Comparison of ENCODE assay signal across 6 cellular contexts in genomic region chr10:89444859-89445258, GRCh38. TPM values are rescaled to one million over a fixed set of nuclear protein-coding genes. Genes with fewer than 3 reads are reported as not detected.
DNase-seq lines count a peak whose midpoint lies in the region; ATAC-seq, FAIRE-seq and TF ChIP-seq lines count a peak whose summit lies in the region.
"Not testable (repeated sequence)": the region's sequence is repeated elsewhere in the genome, so short reads cannot be mapped to it uniquely, and the experiment has no call there.

No MANE protein-coding gene starts in this region.

- H3K4me2 ChIP-seq in A549 (peak overlapping the region; percentile 26; the same call in 1 of the 3 replicates), HepG2 (ENCODE audit: low read depth, low read length) (peak overlapping the region; percentile 46)

- not testable (repeated sequence) for H3K79me2 ChIP-seq in HepG2 (ENCODE audit: insufficient read depth, low read length)

- not testable (repeated sequence) for H3K9ac ChIP-seq in kidney (ENCODE audit: low read length in 2 of 2); HepG2 (ENCODE audit: insufficient read depth, low read depth, low read length)

- DNase-seq in A172 (ENCODE audit: low spot score) = peak; percentile 32
- DNase-seq in A549 (ENCODE audit: low read depth in 1 of 2, low spot score in 1 of 2) = not testable (repeated sequence)
- peak; percentile 44 for DNase-seq in NCI-H69 (lab: John Stamatoyannopoulos, UW)
- peak; percentile 57 for DNase-seq in kidney
- DNase-seq in HepG2 (ENCODE audit: low spot score) = peak; percentile 19

- H4K20me1 ChIP-seq in HepG2 (ENCODE audit: insufficient read depth, low read length) = not testable (repeated sequence)

- H3K27ac ChIP-seq in A549; kidney (ENCODE audit: low read depth in 2 of 2, low read length in 2 of 2); HepG2 (ENCODE audit: extremely low read length, insufficient read depth, low read length): not testable (repeated sequence)
- peak overlapping the region; percentile 19; the same call in 1 of the 2 replicates for H3K27ac ChIP-seq in C4-2B

- POLR2A ChIA-PET in A549 (lab: Yijun Ruan, JAX) = not testable (repeated sequence)
- POLR2A ChIA-PET in HepG2 (lab: Yijun Ruan, JAX) = interaction anchor here (1.0 kb wide), 1 partner anchor 201 kb away, joined by 3 read pairs; no protein-coding TSS in a partner anchor

- not testable (repeated sequence) for BruUV-seq in HepG2 (replicated peaks; lab: Mats Ljungman, UMichigan)

- not testable (repeated sequence) for H2AFZ ChIP-seq in HepG2 (ENCODE audit: low read length)

- in situ Hi-C loops in HepG2 (cut with HindIII; ENCODE audit: extremely low pct_ligation_motif_present, low pct_unique_long_range_greater_than_20kb) = not testable (repeated sequence)

- not testable (repeated sequence) for H3K4me1 ChIP-seq in A549; kidney (ENCODE audit: control insufficient read depth in 1 of 2, insufficient read depth in 1 of 2, low read depth in 1 of 2, low read length in 2 of 2)
- H3K4me1 ChIP-seq in HepG2 (ENCODE audit: insufficient read depth, low read length) = peaks cover 13% of the 10 kb centered on the region

- TF ChIP-seq CTCF in A549 (IDR thresholded peaks at IDR 0.05); C4-2B (conservative IDR thresholded peaks at IDR 0.05); kidney (IDR thresholded peaks at IDR 0.05; ENCODE audit: borderline replicate concordance, extremely low read depth, insufficient read depth); HepG2 (CRISPR knock-in tag; IDR thresholded peaks at IDR 0.05): not testable (repeated sequence)

- FAIRE-seq in A549 (lab: Jason Lieb, UNC); kidney (lab: Jason Lieb, UNC): not testable (repeated sequence)
- FAIRE-seq in HepG2 (lab: Jason Lieb, UNC) = peak; percentile 4

- ATAC-seq in A549 = not testable (repeated sequence)
- ATAC-seq in HepG2 = peak; percentile 73

- H3K36me3 ChIP-seq in kidney (ENCODE audit: control insufficient read depth in 1 of 2, insufficient read depth in 2 of 2, low read length in 2 of 2) = peaks cover 0 to 24% of the 10 kb centered on the region in 2 donors
- H3K36me3 ChIP-seq in HepG2 (replicated peaks in 1 of 2; ENCODE audit: control insufficient read depth in 1 of 2, insufficient read depth in 2 of 2, low read length in 2 of 2) = not testable (repeated sequence)

- not testable (repeated sequence) for TF ChIP-seq POLR2A in A549 (IDR thresholded peaks at IDR 0.05; ENCODE audit: low read length); HepG2 (IDR thresholded peaks at IDR 0.05; ENCODE audit: insufficient read depth in 1 of 2, low read depth in 2 of 2, low read length in 2 of 2)

- 51% methylated on average over 2 of the region's 7 CpGs for WGBS in A549 (ENCODE audit: missing lambda C conversion rate)
- WGBS in HepG2 (ENCODE audit: low lambda C conversion rate) = 2% methylated on average over 6 of the region's 7 CpGs

- not testable (repeated sequence) for TF ChIP-seq EP300 in A549 (IDR thresholded peaks at IDR 0.05); HepG2 (IDR thresholded peaks at IDR 0.05; ENCODE audit: low read depth in 2 of 2, low read length in 2 of 2); HepG2 (CRISPR knock-in tag; IDR thresholded peaks at IDR 0.05; ENCODE audit: borderline replicate concordance)

- not testable (repeated sequence) for H3K27me3 ChIP-seq in HepG2 (ENCODE audit: control insufficient read depth in 1 of 2, insufficient read depth in 2 of 2, low read length in 2 of 2)

- TF ChIP-seq RAD21 in A549 (conservative IDR thresholded peaks at IDR 0.05 in 1 of 2, IDR thresholded peaks at IDR 0.05 in 1 of 2); HepG2 (CRISPR knock-in tag; IDR thresholded peaks at IDR 0.05): not testable (repeated sequence)

- H3K9me3 ChIP-seq in A549; kidney (ENCODE audit: control insufficient read depth in 1 of 2, low read length in 2 of 2): not testable (repeated sequence)
- peaks cover 13% of the 10 kb centered on the region for H3K9me3 ChIP-seq in HepG2 (ENCODE audit: low read length)

- CTCF ChIA-PET in A549 (lab: Yijun Ruan, JAX) = interaction anchor here (1.1 to 1.8 kb wide), 4 partner anchors 13 to 22 kb away, joined by 3 to 5 read pairs (median 4); no protein-coding TSS in a partner anchor
- CTCF ChIA-PET in HepG2 (lab: Yijun Ruan, JAX; ENCODE audit: low intra/inter-chr PET ratio, low total read pairs) = not testable (repeated sequence)

- H3K4me3 ChIP-seq in A549; kidney (ENCODE audit: low read length in 2 of 2): not testable (repeated sequence)
- peak overlapping the region in 1 of 3 experiments; percentile 9; a peak in 1 of 6 replicates for H3K4me3 ChIP-seq in HepG2 (replicated peaks in 1 of 3; ENCODE audit: insufficient read depth in 1 of 3, low read depth in 2 of 3, low read length in 3 of 3)

- intact Hi-C loops in kidney (cut with DNase I); HepG2 (cut with micrococcal nuclease; ENCODE audit: unreplicated experiment): not testable (repeated sequence)

RNA-seq across cellular contexts. Expression of gene IFIT5, which starts 30.5 kb away (rescaled TPM):
- total RNA-seq in A172 (2014; rRNA removed; shearing (Covaris generic)) = 35.5 and 38.5 TPM in 2 replicates
- polyA plus RNA-seq in A549 (2011; rRNA removed) = 10.1 and 11.5 TPM in 2 replicates
- polyA plus RNA-seq in A549 (2012; cell fraction: cytosol; rRNA removed) = 2.0 and 2.1 TPM in 2 replicates
- polyA plus RNA-seq in A549 (2012; cell fraction: nucleus; rRNA removed) = 0.95 and 1.3 TPM in 2 replicates
- 7.8 to 8.0 TPM (median 7.9 TPM) in 3 replicates for polyA plus RNA-seq in A549 (2017; fragmentation: RNase III; extraction: RNeasy Plus Mini Kit Qiagen cat#74134 plus additional on column Dnase treatment)
- 4.1 and 4.8 TPM in 2 replicates for polyA minus RNA-seq in A549 (2011; rRNA and poly(A)+ RNA removed)
- total RNA-seq in kidney = 23.3 TPM
- polyA plus RNA-seq in kidney (ENCODE audit: insufficient read depth, low read depth, low replicate concordance) = 11.0 TPM
- total RNA-seq in HepG2 (2016; rRNA removed; fragmentation: Illumina TruSeq; extraction: Trizol) = 8.3 and 12.5 TPM in 2 replicates
- 1.0 and 1.1 TPM in 2 replicates for total RNA-seq in HepG2 (2016; cell fraction: cytosol; rRNA removed; fragmentation: Illumina TruSeq; extraction: Trizol; ENCODE audit: low read depth)
- 8.2 and 12.7 TPM in 2 replicates for total RNA-seq in HepG2 (2016; cell fraction: insoluble cytoplasmic fraction; rRNA removed; fragmentation: Illumina TruSeq; extraction: Trizol)
- 3.3 and 4.0 TPM in 2 replicates for total RNA-seq in HepG2 (2016; cell fraction: membrane; rRNA removed; fragmentation: Illumina TruSeq; extraction: Trizol)
- total RNA-seq in HepG2 (2016; cell fraction: nucleus; rRNA removed; fragmentation: Illumina TruSeq; extraction: Trizol) = 5.6 and 6.4 TPM in 2 replicates
- polyA plus RNA-seq in HepG2 (2011; rRNA removed) = 2.1 and 2.2 TPM in 2 replicates
- 1.0 and 1.7 TPM in 2 replicates for polyA plus RNA-seq in HepG2 (2011; cell fraction: cytosol; rRNA removed)
- polyA plus RNA-seq in HepG2 (2011; cell fraction: nucleus; rRNA removed) = 0.74 and 0.78 TPM in 2 replicates
- polyA plus RNA-seq in HepG2 (2012) = 2.6 and 4.0 TPM in 2 replicates
- polyA plus RNA-seq in HepG2 (2016; cell fraction: cytosol; fragmentation: Illumina TruSeq; extraction: Trizol; ENCODE audit: low read depth) = 0.29 and 0.33 TPM in 2 replicates
- 9.9 and 10.7 TPM in 2 replicates for polyA plus RNA-seq in HepG2 (2016; cell fraction: insoluble cytoplasmic fraction; fragmentation: Illumina TruSeq; extraction: Trizol; ENCODE audit: low read depth)
- polyA plus RNA-seq in HepG2 (2016; cell fraction: membrane; fragmentation: Illumina TruSeq; extraction: Trizol; ENCODE audit: low read depth) = 1.1 TPM in 2 replicates
- polyA plus RNA-seq in HepG2 (2016; cell fraction: nucleus; fragmentation: Illumina TruSeq; extraction: Trizol; ENCODE audit: insufficient read depth, low read depth) = 4.2 TPM in 2 replicates
- 0.96 and 1.1 TPM in 2 replicates for polyA minus RNA-seq in HepG2 (2011; rRNA and poly(A)+ RNA removed; ENCODE audit: low replicate concordance)
- 2.8 and 3.6 TPM in 2 replicates for polyA minus RNA-seq in HepG2 (2011; cell fraction: cytosol; rRNA and poly(A)+ RNA removed)
- polyA minus RNA-seq in HepG2 (2011; cell fraction: nucleus; rRNA and poly(A)+ RNA removed) = 4.4 and 8.3 TPM in 2 replicates

RNA-seq across cellular contexts. Expression of gene IFIT1, which starts 52.4 kb away (rescaled TPM):
- 21.2 and 22.9 TPM in 2 replicates for total RNA-seq in A172 (2014; rRNA removed; shearing (Covaris generic))
- polyA plus RNA-seq in A549 (2011; rRNA removed) (2.0 and 2.5 TPM in 2 replicates), A549 (2017; fragmentation: RNase III; extraction: RNeasy Plus Mini Kit Qiagen cat#74134 plus additional on column Dnase treatment) (2.1 to 3.7 TPM (median 2.8 TPM) in 3 replicates), kidney (ENCODE audit: insufficient read depth, low read depth, low replicate concordance) (40.9 TPM), HepG2 (2011; rRNA removed) (1.2 and 1.5 TPM in 2 replicates)
- 0.40 and 0.52 TPM in 2 replicates for polyA plus RNA-seq in A549 (2012; cell fraction: cytosol; rRNA removed)
- polyA plus RNA-seq in A549 (2012; cell fraction: nucleus; rRNA removed) = 0.14 and 0.24 TPM in 2 replicates
- 0.17 and 0.29 TPM in 2 replicates for polyA minus RNA-seq in A549 (2011; rRNA and poly(A)+ RNA removed)
- total RNA-seq in kidney (16.9 TPM), HepG2 (2016; rRNA removed; fragmentation: Illumina TruSeq; extraction: Trizol) (5.5 and 7.5 TPM in 2 replicates)
- 1.0 and 1.2 TPM in 2 replicates for total RNA-seq in HepG2 (2016; cell fraction: cytosol; rRNA removed; fragmentation: Illumina TruSeq; extraction: Trizol; ENCODE audit: low read depth)
- 5.3 and 6.9 TPM in 2 replicates for total RNA-seq in HepG2 (2016; cell fraction: insoluble cytoplasmic fraction; rRNA removed; fragmentation: Illumina TruSeq; extraction: Trizol)
- 1.8 and 2.7 TPM in 2 replicates for total RNA-seq in HepG2 (2016; cell fraction: membrane; rRNA removed; fragmentation: Illumina TruSeq; extraction: Trizol)
- 1.7 and 2.9 TPM in 2 replicates for total RNA-seq in HepG2 (2016; cell fraction: nucleus; rRNA removed; fragmentation: Illumina TruSeq; extraction: Trizol)
- polyA plus RNA-seq in HepG2 (2011; cell fraction: cytosol; rRNA removed) = 0.64 and 1.2 TPM in 2 replicates
- 0.21 and 0.61 TPM in 2 replicates for polyA plus RNA-seq in HepG2 (2011; cell fraction: nucleus; rRNA removed)
- 1.6 and 3.8 TPM in 2 replicates for polyA plus RNA-seq in HepG2 (2012)
- 0.47 and 0.49 TPM in 2 replicates for polyA plus RNA-seq in HepG2 (2016; cell fraction: cytosol; fragmentation: Illumina TruSeq; extraction: Trizol; ENCODE audit: low read depth)
- polyA plus RNA-seq in HepG2 (2016; cell fraction: insoluble cytoplasmic fraction; fragmentation: Illumina TruSeq; extraction: Trizol; ENCODE audit: low read depth) = 6.6 and 7.5 TPM in 2 replicates
- polyA plus RNA-seq in HepG2 (2016; cell fraction: membrane; fragmentation: Illumina TruSeq; extraction: Trizol; ENCODE audit: low read depth) = 0.80 and 0.81 TPM in 2 replicates
- polyA plus RNA-seq in HepG2 (2016; cell fraction: nucleus; fragmentation: Illumina TruSeq; extraction: Trizol; ENCODE audit: insufficient read depth, low read depth) = 2.6 and 2.9 TPM in 2 replicates
- polyA minus RNA-seq in HepG2 (2011; rRNA and poly(A)+ RNA removed; ENCODE audit: low replicate concordance) = 0.12 and 1.4 TPM in 2 replicates
- 0.79 and 1.1 TPM in 2 replicates for polyA minus RNA-seq in HepG2 (2011; cell fraction: cytosol; rRNA and poly(A)+ RNA removed)
- 0.64 and 1.4 TPM in 2 replicates for polyA minus RNA-seq in HepG2 (2011; cell fraction: nucleus; rRNA and poly(A)+ RNA removed)
